ENCODE assay signal across 1 cellular context in genomic region chr1:204709960-204710912, GRCh38.
TF ChIP-seq lines count a peak whose summit lies in the region.

No MANE protein-coding gene starts in this region.

TF ChIP-seq in H1, 55 proteins besides CTCF, POLR2A, EP300 and RAD21:
- TF ChIP-seq CBX8 (IDR thresholded peaks at IDR 0.05; ENCODE audit: borderline replicate concordance, low read depth, low read length) (no peak), SUZ12 (IDR thresholded peaks at IDR 0.05; ENCODE audit: low read length) (no peak), HDAC2 (IDR thresholded peaks at IDR 0.05; ENCODE audit: borderline replicate concordance in 1 of 2, low read depth in 2 of 2, low read length in 2 of 2) (peak; percentile 53 to 85; a peak in 1 of 4 replicates), KDM1A (IDR thresholded peaks at IDR 0.05; ENCODE audit: borderline replicate concordance, low read length) (peak; percentile 40; the same call in 1 of the 2 replicates), ASH2L (IDR thresholded peaks at IDR 0.05; ENCODE audit: low read length) (no peak), SP1 (IDR thresholded peaks at IDR 0.05; ENCODE audit: low read depth, low read length) (peak; percentile 72; the same call in 1 of the 2 replicates), ZNF274 (IDR thresholded peaks at IDR 0.05; ENCODE audit: borderline replicate concordance, extremely low read depth, low read length) (no peak), POU5F1 (IDR thresholded peaks at IDR 0.05; ENCODE audit: low read depth, low read length) (peak; percentile 71; the same call in 1 of the 2 replicates), RXRA (IDR thresholded peaks at IDR 0.05; ENCODE audit: insufficient read depth, low read depth, low read length) (peak; percentile 52; the same call in 1 of the 2 replicates), CBX5 (IDR thresholded peaks at IDR 0.05; ENCODE audit: low read depth, low read length) (no peak), CREB1 (IDR thresholded peaks at IDR 0.05) (0 out of 2 replicates have a peak, but pooled peaks have one; percentile 29), SIN3A (conservative IDR thresholded peaks at IDR 0.05 in 1 of 2, IDR thresholded peaks at IDR 0.05 in 1 of 2; ENCODE audit: low read depth in 1 of 2, low read length in 2 of 2) (0 out of 4 replicates have a peak, but pooled peaks have one; percentile 22 to 50), ATF2 (IDR thresholded peaks at IDR 0.05; ENCODE audit: low read length) (peak; percentile 76), CTBP2 (IDR thresholded peaks at IDR 0.05; ENCODE audit: borderline replicate concordance, insufficient read depth, insufficient read length, low read length) (peak; percentile 65), NANOG (IDR thresholded peaks at IDR 0.05; ENCODE audit: insufficient read depth, low read depth, low read length, poor library complexity, severe bottlenecking) (peak; percentile 97)
